Comparison of ENCODE assay signal across 8 cellular contexts in the genomic region with DNA sequence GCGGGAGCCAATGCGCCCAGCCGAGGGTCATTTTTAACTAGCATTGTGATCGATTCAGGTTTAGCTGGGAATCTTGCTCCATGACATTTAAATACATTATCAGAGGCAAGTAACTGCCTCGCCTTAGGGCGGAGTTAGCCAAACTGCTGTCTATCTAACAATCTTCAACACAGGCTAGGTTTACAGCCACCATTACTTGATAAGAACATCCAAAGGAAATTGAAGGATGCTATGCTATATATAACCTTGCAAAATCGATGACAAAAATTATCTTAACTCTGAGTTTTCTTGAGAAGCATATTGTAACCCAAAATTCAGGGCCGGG. TPM values are rescaled to one million over a fixed set of nuclear protein-coding genes. Genes with fewer than 3 reads are reported as not detected.
DNase-seq lines count a peak whose midpoint lies in the region; ATAC-seq and TF ChIP-seq lines count a peak whose summit lies in the region.

No MANE protein-coding gene starts in this region.

- no peaks in the 10 kb centered on the region for H3K27me3 Mint-ChIP-seq in natural killer cell (ENCODE audit: low read depth in 2 of 2)

- H3K4me3 Mint-ChIP-seq in natural killer cell = peak overlapping the region; percentile 96

- H3K27ac Mint-ChIP-seq in natural killer cell = peak overlapping the region; percentile 80 to 95

- no peaks in the 10 kb centered on the region for H3K27me3 ChIP-seq in BJ (ENCODE audit: control insufficient read depth, insufficient read depth, low read length)

- POLR2A ChIA-PET in BJ (lab: Charles Lee) = no interaction called here

- H3K4me3 ChIP-seq in BJ (ENCODE audit: low read depth, low read length) (peak overlapping the region; percentile 92), LNCaP clone FGC (ENCODE audit: low read depth, low read length) (peak overlapping the region; percentile 94), choroid plexus epithelial cell (ENCODE audit: low read depth, low read length) (peak overlapping the region; percentile 94)

- intact Hi-C loops in natural killer cell (cut with micrococcal nuclease) = no loop called here

- H3K36me3 Mint-ChIP-seq in natural killer cell = no peaks in the 10 kb centered on the region

- no peaks in the 10 kb centered on the region for H3K36me3 ChIP-seq in BJ (ENCODE audit: control insufficient read depth, insufficient read depth, low read length)

- DNase-seq in BJ (ENCODE audit: low read depth) (no peak), LNCaP clone FGC (ENCODE audit: low read depth) (no peak), choroid plexus epithelial cell (ENCODE audit: low read depth) (no peak), natural killer cell (no peak), SKM-1 treated with dmso at 0.1 percent for 144 hours (lab: John Stamatoyannopoulos, UW; ENCODE audit: unreplicated experiment) (no peak), medulla oblongata (ENCODE audit: extremely low spot score) (no peak)

- ATAC-seq in natural killer cell (no peak), GM18861 (IDR thresholded peaks at IDR 0.05; ENCODE audit: unreplicated experiment) (no peak), HG03108 (IDR thresholded peaks at IDR 0.05; ENCODE audit: unreplicated experiment) (no peak)

- H3K4me1 Mint-ChIP-seq in natural killer cell = peaks cover 14 to 25% of the 10 kb centered on the region in 2 donors

- no peaks in the 10 kb centered on the region for H3K9me3 Mint-ChIP-seq in natural killer cell

- TF ChIP-seq CTCF in BJ (IDR thresholded peaks at IDR 0.05; ENCODE audit: insufficient read depth, low read depth, low read length) (no peak), LNCaP clone FGC (IDR thresholded peaks at IDR 0.05; ENCODE audit: control insufficient read depth, extremely low read depth, insufficient read depth) (no peak), choroid plexus epithelial cell (conservative IDR thresholded peaks at IDR 0.05; ENCODE audit: low read depth, low read length) (no peak), natural killer cell (IDR thresholded peaks at IDR 0.05) (no peak)

- CTCF ChIA-PET in BJ (lab: Yijun Ruan, JAX) = interaction anchor here (0.5 to 1.2 kb wide), 5 partner anchors 9 to 287 kb away, joined by 3 to 4 read pairs (median 3); no protein-coding TSS in a partner anchor

RNA-seq across cellular contexts. Expression of a gene that starts 1.4 kb away (rescaled TPM):
- 60.7 and 131 TPM in 2 replicates for polyA plus RNA-seq in BJ (2011; rRNA removed)
- polyA minus RNA-seq in BJ (2011; rRNA and poly(A)+ RNA removed) = 94.7 and 123 TPM in 2 replicates
- 100 to 1,000 TPM in 1 of 3 donors, 10 to 100 TPM in 2; 74.3 to 111 (median 78.3) TPM for total RNA-seq in natural killer cell
